ENCODE assay signal across 8 cellular contexts in the genomic region with DNA sequence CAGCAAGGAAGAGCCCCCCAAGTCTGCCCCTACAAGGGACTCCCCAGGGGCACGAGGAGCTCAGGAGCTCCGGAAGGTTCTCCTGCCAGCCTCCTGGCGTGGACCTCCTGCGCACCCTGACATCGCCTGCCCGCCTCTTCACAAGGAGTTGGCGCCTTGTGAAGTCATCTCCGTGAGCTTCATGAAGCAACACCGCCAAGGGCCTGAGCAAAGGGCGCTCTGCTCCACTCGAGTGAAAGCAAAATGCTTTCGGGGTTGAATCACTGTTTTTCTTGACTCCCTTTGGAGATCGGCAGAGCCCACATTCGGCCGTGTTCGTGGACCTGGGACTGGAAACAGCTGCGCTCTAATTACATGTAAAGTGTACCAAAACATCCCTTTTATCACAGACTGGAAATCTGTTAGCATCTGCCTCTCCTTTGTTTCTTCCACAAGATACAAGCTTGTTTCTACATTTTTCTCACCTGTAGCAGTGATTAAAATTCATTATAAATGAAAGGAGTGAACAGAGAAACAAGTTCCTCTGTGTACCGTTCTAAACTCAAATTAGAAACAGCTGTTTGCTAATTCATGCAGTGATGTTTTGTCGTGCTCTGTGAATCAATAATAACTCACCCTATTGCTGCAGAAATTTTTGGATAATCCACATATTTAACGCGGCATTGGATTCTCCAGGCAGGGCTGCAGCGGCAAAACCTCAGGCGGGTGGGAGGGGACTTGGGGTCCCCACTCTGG.
A peak's percentile ranks its signal among the peaks of the same experiment; 100 is the strongest.
DNase-seq lines count a peak whose midpoint lies in the region; ATAC-seq, FAIRE-seq and TF ChIP-seq lines count a peak whose summit lies in the region.
"Had no signal": no experiment of that assay in that cellular context is flagged by ENCODE, and none has a peak within 500 bp of the region (broad histone marks: within the 10 kb centered on the region; RNA-seq: fewer than 3 reads in every experiment).

No MANE protein-coding gene starts in this region.

- BruUV-seq in IMR-90 (replicated peaks; lab: Mats Ljungman, UMichigan) (no TSS peak), HepG2 (replicated peaks; lab: Mats Ljungman, UMichigan) (no TSS peak)

- no peak for DNase-seq in IMR-90
- peak; percentile 26 for DNase-seq in colonic mucosa
- no peak for DNase-seq in HepG2 (ENCODE audit: low spot score)
- peak; percentile 86 for DNase-seq in stromal cell of bone marrow (ENCODE audit: low read depth)
- no peak for DNase-seq in C1 segment of cervical spinal cord (lab: John Stamatoyannopoulos, UW)
- DNase-seq in GM20000 (ENCODE audit: low spot score), result no peak
- DNase-seq: NCI-H187 had no signal

- TF ChIP-seq EP300 in HepG2 (IDR thresholded peaks at IDR 0.05; ENCODE audit: low read depth in 2 of 2, low read length in 2 of 2) (no peak), HepG2 (CRISPR knock-in tag; IDR thresholded peaks at IDR 0.05; ENCODE audit: borderline replicate concordance) (no peak)

- CTCF ChIA-PET in IMR-90 (lab: Yijun Ruan, JAX), result no interaction called here
- CTCF ChIA-PET in HepG2 (lab: Yijun Ruan, JAX; ENCODE audit: low intra/inter-chr PET ratio, low total read pairs), result no interaction called here

- H3K4me3 ChIP-seq in IMR-90 (ENCODE audit: insufficient read depth, low read depth, low read length) (no peak overlapping the region), colonic mucosa (no peak overlapping the region), HepG2 (replicated peaks in 1 of 3; ENCODE audit: insufficient read depth in 1 of 3, low read depth in 2 of 3, low read length in 3 of 3) (no peak overlapping the region)

- H3K9ac ChIP-seq in IMR-90 (ENCODE audit: low read depth, low read length) (no peak overlapping the region), colonic mucosa (ENCODE audit: low read depth in 2 of 2, low read length in 2 of 2) (no peak overlapping the region), HepG2 (ENCODE audit: insufficient read depth, low read depth, low read length) (no peak overlapping the region)

- H4K20me1 ChIP-seq in IMR-90 (ENCODE audit: insufficient read depth, low read length) (no peaks in the 10 kb centered on the region), HepG2 (ENCODE audit: insufficient read depth, low read length) (0 out of 2 replicates have a peak, but pooled peaks cover under 1% of the 10 kb centered on the region)

- TF ChIP-seq POLR2A in IMR-90 (IDR thresholded peaks at IDR 0.05; ENCODE audit: low read depth, low read length) (no peak), HepG2 (IDR thresholded peaks at IDR 0.05; ENCODE audit: insufficient read depth in 1 of 2, low read depth in 2 of 2, low read length in 2 of 2) (no peak)

- H2AK9ac ChIP-seq in IMR-90 (replicated peaks; ENCODE audit: low read depth, low read length, poor library complexity), result no peak overlapping the region

- H2BK20ac ChIP-seq in IMR-90 (ENCODE audit: low read depth, low read length), result no peak overlapping the region

- H3K9me3 ChIP-seq in IMR-90 (ENCODE audit: control insufficient read depth, insufficient read depth, low read length), result peaks cover under 1% of the 10 kb centered on the region
- no peaks in the 10 kb centered on the region for H3K9me3 ChIP-seq in colonic mucosa
- H3K9me3 ChIP-seq in HepG2 (ENCODE audit: low read length), result peaks cover 14% of the 10 kb centered on the region

- H3K4me1 ChIP-seq in IMR-90 (ENCODE audit: control insufficient read depth, insufficient read depth, low read length) (no peaks in the 10 kb centered on the region), colonic mucosa (no peaks in the 10 kb centered on the region), HepG2 (ENCODE audit: insufficient read depth, low read length) (no peaks in the 10 kb centered on the region)

- no peak overlapping the region for H3K18ac ChIP-seq in IMR-90 (ENCODE audit: low read depth, low read length)

- H3K14ac ChIP-seq in IMR-90 (replicated peaks; ENCODE audit: low read depth, low read length), result no peak overlapping the region

- in situ Hi-C loops in IMR-90 (cut with MboI; ENCODE audit: low sequenced_read_pairs) (no loop called here), HepG2 (cut with HindIII; ENCODE audit: extremely low pct_ligation_motif_present, low pct_unique_long_range_greater_than_20kb) (no loop called here)

- no peak overlapping the region for H3K23ac ChIP-seq in IMR-90 (ENCODE audit: low read depth, low read length)

- 63% methylated on average over 15 of the region's 23 CpGs; no CpG with 5 or more reads in 1 of the 2 experiments for WGBS in IMR-90 (ENCODE audit: extremely low coverage in 2 of 2, insufficient read length in 1 of 2), 2 experiments
- 21% methylated on average over 23 of the region's 23 CpGs for WGBS in HepG2 (ENCODE audit: low lambda C conversion rate)

- H3K4me2 ChIP-seq in IMR-90 (ENCODE audit: low read depth, low read length), result no peak overlapping the region
- H3K4me2 ChIP-seq in HepG2 (ENCODE audit: low read depth, low read length), result no peak overlapping the region

- no peaks in the 10 kb centered on the region for H3K79me2 ChIP-seq in HepG2 (ENCODE audit: insufficient read depth, low read length)

- TF ChIP-seq CTCF in IMR-90 (conservative IDR thresholded peaks at IDR 0.05; ENCODE audit: low read depth, low read length) (no peak), colonic mucosa (IDR thresholded peaks at IDR 0.05) (no peak), HepG2 (CRISPR knock-in tag; IDR thresholded peaks at IDR 0.05) (no peak), GM20000 (IDR thresholded peaks at IDR 0.05; ENCODE audit: extremely low read depth, missing control alignments) (no peak)

- H3K27ac ChIP-seq in IMR-90 (ENCODE audit: insufficient read depth, low read length) (no peak overlapping the region), colonic mucosa (no peak overlapping the region), HepG2 (ENCODE audit: extremely low read length, insufficient read depth, low read length) (no peak overlapping the region)

- H3K56ac ChIP-seq in IMR-90 (ENCODE audit: extremely low read depth, insufficient read depth, low read length), result no peak overlapping the region

- H3K9me1 ChIP-seq in IMR-90 (ENCODE audit: insufficient read depth, low read length), result no peaks in the 10 kb centered on the region

- no peak overlapping the region for H2AFZ ChIP-seq in IMR-90 (replicated peaks; ENCODE audit: low read length, poor library complexity)
- H2AFZ ChIP-seq in HepG2 (ENCODE audit: low read length), result no peak overlapping the region

- no peak for FAIRE-seq in HepG2 (lab: Jason Lieb, UNC)

- intact Hi-C loops in IMR-90 (cut with micrococcal nuclease), result no loop called here
- intact Hi-C loops in colonic mucosa (cut with DNase I), result no loop called here
- intact Hi-C loops in HepG2 (cut with micrococcal nuclease; ENCODE audit: unreplicated experiment), result no loop called here

- no peaks in the 10 kb centered on the region for H3K79me1 ChIP-seq in IMR-90 (ENCODE audit: low read depth in 1 of 2, low read length in 2 of 2)

- no peak overlapping the region for H2BK120ac ChIP-seq in IMR-90 (ENCODE audit: low read depth, low read length)

- ATAC-seq in IMR-90 (ENCODE audit: low read depth) (peak; percentile 29; the same call in 1 of the 2 replicates), HepG2 (no peak), GM18511 (IDR thresholded peaks at IDR 0.05; ENCODE audit: unreplicated experiment) (no peak)

- no peak overlapping the region for H4K91ac ChIP-seq in IMR-90 (ENCODE audit: insufficient read depth, low read depth, low read length)

- no peak overlapping the region for H4K8ac ChIP-seq in IMR-90 (ENCODE audit: low read depth in 2 of 2, low read length in 2 of 2)

- no peak overlapping the region for H2AK5ac ChIP-seq in IMR-90 (ENCODE audit: low read depth, low read length)

- H2BK15ac ChIP-seq in IMR-90 (ENCODE audit: low read depth, low read length), result no peak overlapping the region

- H3K4ac ChIP-seq in IMR-90 (ENCODE audit: low read depth, low read length), result no peak overlapping the region

- POLR2A ChIA-PET in IMR-90 (lab: Charles Lee; ENCODE audit: unreplicated experiment), result no interaction called here
- POLR2A ChIA-PET in HepG2 (lab: Yijun Ruan, JAX), result no interaction called here

- H4K5ac ChIP-seq in IMR-90 (ENCODE audit: low read depth, low read length), result no peak overlapping the region

- H3K36me3 ChIP-seq in IMR-90 (ENCODE audit: control insufficient read depth, insufficient read depth, low read length) (no peaks in the 10 kb centered on the region), colonic mucosa (no peaks in the 10 kb centered on the region), HepG2 (replicated peaks in 1 of 2; ENCODE audit: control insufficient read depth in 1 of 2, insufficient read depth in 2 of 2, low read length in 2 of 2) (no peaks in the 10 kb centered on the region)

- no peak overlapping the region for H2BK5ac ChIP-seq in IMR-90 (ENCODE audit: low read depth, low read length, poor library complexity, severe bottlenecking)

- dilution Hi-C loops in IMR-90 (cut with HindIII; ENCODE audit: low sequenced_read_pairs, unreplicated experiment), result no loop called here

- no peak for TF ChIP-seq RAD21 in IMR-90 (IDR thresholded peaks at IDR 0.05; ENCODE audit: low read length)
- no peak for TF ChIP-seq RAD21 in HepG2 (CRISPR knock-in tag; IDR thresholded peaks at IDR 0.05)

- H3K27me3 ChIP-seq in IMR-90 (ENCODE audit: control insufficient read depth, insufficient read depth, low read length), result peaks cover 17% of the 10 kb centered on the region; the same call in 1 of the 2 replicates
- no peaks in the 10 kb centered on the region for H3K27me3 ChIP-seq in colonic mucosa
- no peaks in the 10 kb centered on the region; a peak in 1 of 5 replicates for H3K27me3 ChIP-seq in HepG2 (ENCODE audit: control insufficient read depth in 1 of 2, insufficient read depth in 2 of 2, low read length in 2 of 2)

TF ChIP-seq in IMR-90, 13 proteins besides CTCF, POLR2A, EP300 and RAD21 (continues in another document):
- TF ChIP-seq MXI1 (IDR thresholded peaks at IDR 0.05; ENCODE audit: borderline replicate concordance, low read depth, low read length), result no peak
- no peak for TF ChIP-seq CEBPB (IDR thresholded peaks at IDR 0.05; ENCODE audit: low read depth, low read length)
- TF ChIP-seq FOS (IDR thresholded peaks at IDR 0.05; ENCODE audit: low read depth, low read length), result no peak
- no peak for TF ChIP-seq MAFK (IDR thresholded peaks at IDR 0.05; ENCODE audit: low read depth, low read length)
- TF ChIP-seq RFX5 (IDR thresholded peaks at IDR 0.05; ENCODE audit: low read depth, low read length), result no peak
- no peak for TF ChIP-seq MAZ (IDR thresholded peaks at IDR 0.05; ENCODE audit: borderline replicate concordance, low read depth, low read length)
- no peak for TF ChIP-seq NFE2L2 (IDR thresholded peaks at IDR 0.05; ENCODE audit: low read depth, low read length)

TF ChIP-seq in HepG2, 621 proteins besides CTCF, POLR2A, EP300 and RAD21:
- TF ChIP-seq HNRNPLL (IDR thresholded peaks at IDR 0.05; ENCODE audit: low read depth, low read length, poor library complexity, severe bottlenecking) (peak; percentile 38), ZNF296 (CRISPR knock-in tag; conservative IDR thresholded peaks at IDR 0.05) (no peak)

Comparison
In these comparisons a context has a peak if more than half of its experiments do, and no peak if none do; other contexts are left out.
1. DNase-seq: peak in colonic mucosa (single experiment) and stromal cell of bone marrow (single experiment); none in IMR-90 (single experiment), HepG2 (single experiment), C1 segment of cervical spinal cord (0 of 14) and GM20000 (single experiment).